8 cellular contexts compared by ENCODE assay signal in genomic region chr1:204507317-204508105, GRCh38. TPM values are rescaled to one million over a fixed set of nuclear protein-coding genes. Genes with fewer than 3 reads are reported as not detected.
DNase-seq lines count a peak whose midpoint lies in the region; ATAC-seq and TF ChIP-seq lines count a peak whose summit lies in the region.

No MANE protein-coding gene starts in this region.

- H3K27me3 ChIP-seq in muscle layer of colon (ENCODE audit: control insufficient read depth in 1 of 2, insufficient read depth in 2 of 2, low read length in 2 of 2) (no peaks in the 10 kb centered on the region), aorta (ENCODE audit: control insufficient read depth in 1 of 2, insufficient read depth in 2 of 2, low read length in 1 of 2) (no peaks in the 10 kb centered on the region)

- H3K27ac ChIP-seq in muscle layer of colon (ENCODE audit: low read depth, low read length) (peak overlapping the region; percentile 70), aorta (ENCODE audit: low read depth in 1 of 2, low read length in 2 of 2) (peak overlapping the region; percentile 57 to 89)

- DNase-seq in COLO668 (lab: John Stamatoyannopoulos, UW; ENCODE audit: unreplicated experiment) = peak; percentile 57
- DNase-seq in NCI-H1092 (lab: John Stamatoyannopoulos, UW) = peak; percentile 39
- DNase-seq in T-helper 17 cell = no peak
- DNase-seq in epithelial cell of proximal tubule (ENCODE audit: low read depth) = no peak
- peak in 1 of 2 donors; percentile 62 for DNase-seq in aorta
- DNase-seq in activated gamma-delta T cell (lab: John Stamatoyannopoulos, UW) = no peak

- no peaks in the 10 kb centered on the region for H3K9me3 ChIP-seq in T-helper 17 cell (ENCODE audit: control insufficient read depth, low read length, poor library complexity, severe bottlenecking)
- no peaks in the 10 kb centered on the region for H3K9me3 ChIP-seq in muscle layer of colon (ENCODE audit: low read length)
- H3K9me3 ChIP-seq in aorta (ENCODE audit: control insufficient read depth, low read length) = no peaks in the 10 kb centered on the region

- peak overlapping the region; percentile 94 for H3K27ac Mint-ChIP-seq in T-helper 17 cell

- ATAC-seq in GM21528 (IDR thresholded peaks at IDR 0.05; ENCODE audit: low FRiP score, unreplicated experiment) (peak; percentile 17), T-helper 17 cell (peak; percentile 46), aorta (ENCODE audit: low FRiP score) (peak; percentile 56)

- no peaks in the 10 kb centered on the region for H3K36me3 ChIP-seq in muscle layer of colon (ENCODE audit: insufficient read depth, low read length)
- no peaks in the 10 kb centered on the region for H3K36me3 ChIP-seq in aorta (ENCODE audit: control insufficient read depth in 1 of 2, insufficient read depth in 2 of 2, low read length in 1 of 2)

- 1 to 2% methylated on average over 22 of the region's 22 CpGs for WGBS in aorta, 2 donors

- H3K4me1 ChIP-seq in muscle layer of colon (ENCODE audit: insufficient read depth, low read length) (peaks cover 18% of the 10 kb centered on the region), aorta (ENCODE audit: control insufficient read depth in 1 of 2, insufficient read depth in 2 of 2, low read length in 2 of 2) (no peaks in the 10 kb centered on the region)

- H3K4me3 ChIP-seq in epithelial cell of proximal tubule (ENCODE audit: low read depth, low read length) (peak overlapping the region; percentile 61), muscle layer of colon (ENCODE audit: low read depth in 1 of 2, low read length in 2 of 2) (peak overlapping the region; percentile 25 to 85), aorta (ENCODE audit: low read length in 2 of 2) (peak overlapping the region; percentile 67 to 86)

- no peak for TF ChIP-seq CTCF in epithelial cell of proximal tubule (conservative IDR thresholded peaks at IDR 0.05; ENCODE audit: low read depth, low read length)

- H3K27me3 Mint-ChIP-seq in T-helper 17 cell = no peaks in the 10 kb centered on the region

- H3K4me1 Mint-ChIP-seq in T-helper 17 cell = peaks cover 27% of the 10 kb centered on the region

- peak overlapping the region; percentile 93 for H3K9ac ChIP-seq in muscle layer of colon (ENCODE audit: low read length)

- H3K4me3 Mint-ChIP-seq in T-helper 17 cell = peak overlapping the region; percentile 76

- intact Hi-C loops in aorta (cut with DNase I) = loop anchor here in 1 of 2 donors (5.0 kb wide), 1 partner anchor 95 kb away; the partner anchor contains the start of gene PPP1R15B

- H3K36me3 Mint-ChIP-seq in T-helper 17 cell (ENCODE audit: low read depth) = no peaks in the 10 kb centered on the region

RNA-seq across cellular contexts. Expression of gene MDM4, which starts 8.7 kb away (rescaled TPM):
- total RNA-seq in T-helper 17 cell (100 to 1,000 TPM; 205 to 225 TPM), epithelial cell of proximal tubule (6.1 and 11.2 TPM in 2 replicates), aorta (100 to 1,000 TPM; 104 to 141 TPM)
- 10 to 100 TPM in 1 of 2 donors, 1 to 10 TPM in 1; 4.8 to 11.0 TPM for polyA plus RNA-seq in aorta

RNA-seq across cellular contexts. Expression of gene PIK3C2B, which starts 12.9 kb away (rescaled TPM):
- total RNA-seq in T-helper 17 cell = 10 to 100 TPM; 35.7 to 51.9 TPM
- total RNA-seq in epithelial cell of proximal tubule = 1.0 and 2.1 TPM in 2 replicates
- 10 to 100 TPM; 41.3 to 87.5 TPM for total RNA-seq in aorta
- polyA plus RNA-seq in aorta = 10 to 100 TPM in 1 of 2 donors, 1 to 10 TPM in 1; 9.3 to 12.4 TPM

Comparison
In these comparisons a context has a peak if more than half of its experiments do, and no peak if none do; other contexts are left out.
1. DNase-seq: peak in COLO668 (single experiment) and NCI-H1092 (single experiment); none in T-helper 17 cell (0 of 3), epithelial cell of proximal tubule (single experiment) and activated gamma-delta T cell (single experiment).
2. RNA of gene PIK3C2B, which starts 12.9 kb away (total RNA-seq): 41.3 to 87.5 TPM in aorta and 35.7 to 51.9 TPM in T-helper 17 cell; 1.0 to 2.1 TPM in epithelial cell of proximal tubule; every median in the first group is over 10 times any median in the second.
3. Peak in every context shown above with its lines, with median percentiles within 50 percentile points of each other: ATAC-seq and H3K4me3 ChIP-seq.